ENCODE assay signal across 1 cellular context in the genomic region with DNA sequence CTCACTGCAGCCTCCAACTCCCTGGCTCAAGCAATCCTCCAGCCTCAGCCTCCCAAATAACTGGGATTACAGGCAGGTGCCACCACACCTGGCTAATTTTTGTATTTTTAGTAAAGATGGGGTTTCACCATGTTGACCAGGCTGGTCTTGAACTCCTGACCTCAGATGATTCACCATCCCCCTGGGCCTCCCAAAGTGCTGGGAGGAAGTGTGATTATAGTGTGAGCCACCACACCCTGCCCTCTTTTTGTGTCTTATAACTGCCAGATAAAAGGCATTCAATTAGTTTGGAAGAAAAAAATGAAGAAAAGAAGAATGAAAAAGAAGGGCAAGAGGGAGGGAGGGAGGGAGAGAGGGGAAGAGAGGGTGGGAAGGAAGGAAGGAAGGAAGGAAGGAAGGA. TPM values are rescaled to one million over a fixed set of nuclear protein-coding genes. Genes with fewer than 3 reads are reported as not detected.
"Had no signal": no experiment of that assay in that cellular context is flagged by ENCODE, and none has a peak within 500 bp of the region (broad histone marks: within the 10 kb centered on the region; RNA-seq: fewer than 3 reads in every experiment).

No MANE protein-coding gene starts in this region.

RNA-seq across cellular contexts. Expression of gene BNC2, which starts 37.7 kb away (rescaled TPM):
- total RNA-seq: naive thymus-derived CD8-positive, alpha-beta T cell had no signal
- polyA plus RNA-seq: naive thymus-derived CD8-positive, alpha-beta T cell had no signal
